In genomic region chr5:41264019-41264418, GRCh38 we compare ENCODE assay signal across 30 cellular contexts. TPM values are rescaled to one million over a fixed set of nuclear protein-coding genes. Genes with fewer than 3 reads are reported as not detected.
DNase-seq lines count a peak whose midpoint lies in the region; ATAC-seq and TF ChIP-seq lines count a peak whose summit lies in the region.
"Had no signal": no experiment of that assay in that cellular context is flagged by ENCODE, and none has a peak within 500 bp of the region (broad histone marks: within the 10 kb centered on the region; RNA-seq: fewer than 3 reads in every experiment).

No MANE protein-coding gene starts in this region.

- no peak for TF ChIP-seq POLR2A in uterus (IDR thresholded peaks at IDR 0.05)

- no peak overlapping the region for H3K4me3 Mint-ChIP-seq in mesothelial cell of epicardium
- H3K4me3 Mint-ChIP-seq: activated T-cell treated with anti-CD3 and anti-CD28 coated beads, Interleukin-2, amount 50 U/mL, for 4 hours; B cell; dendritic cell treated with granulocyte-macrophage colony-stimulating factor and Interleukin-4, amounts not matched to agents 40 ng/mL and 50 ng/mL, for 4 days; neural progenitor cell; stimulated activated naive B cell treated with anti-CD40 and anti-IgM and Interleukin-4, amounts not matched to agents 10 μg/mL and 1 μg/mL and 100 μg/mL, for 72 hours had no signal

- no peaks in the 10 kb centered on the region for H3K9me3 ChIP-seq in uterus
- H3K9me3 ChIP-seq: adrenal gland, MG63, prostate gland, thoracic aorta had no signal

- peak overlapping the region; percentile 57 for H3K27ac Mint-ChIP-seq in mesothelial cell of epicardium
- H3K27ac Mint-ChIP-seq: B cell; dendritic cell treated with granulocyte-macrophage colony-stimulating factor and Interleukin-4, amounts not matched to agents 40 ng/mL and 50 ng/mL, for 4 days; neural progenitor cell; stimulated activated naive B cell treated with anti-CD40 and anti-IgM and Interleukin-4, amounts not matched to agents 10 μg/mL and 1 μg/mL and 100 μg/mL, for 72 hours had no signal

- no peaks in the 10 kb centered on the region for H3K27me3 ChIP-seq in uterus
- H3K27me3 ChIP-seq: adrenal gland, MG63, neural progenitor cell had no signal

- no peaks in the 10 kb centered on the region for H3K36me3 Mint-ChIP-seq in mesothelial cell of epicardium
- H3K36me3 Mint-ChIP-seq: neural progenitor cell; stimulated activated naive B cell treated with anti-CD40 and anti-IgM and Interleukin-4, amounts not matched to agents 10 μg/mL and 1 μg/mL and 100 μg/mL, for 72 hours had no signal

- no peak overlapping the region for H3K4me3 ChIP-seq in uterus
- H3K4me3 ChIP-seq: adrenal gland, MG63, neural progenitor cell, prostate gland, thoracic aorta had no signal

- peaks cover 2% of the 10 kb centered on the region for H3K27me3 Mint-ChIP-seq in mesothelial cell of epicardium (ENCODE audit: low read depth)
- H3K27me3 Mint-ChIP-seq: dendritic cell treated with granulocyte-macrophage colony-stimulating factor and Interleukin-4, amounts not matched to agents 40 ng/mL and 50 ng/mL, for 4 days; stimulated activated naive B cell treated with anti-CD40 and anti-IgM and Interleukin-4, amounts not matched to agents 10 μg/mL and 1 μg/mL and 100 μg/mL, for 72 hours had no signal

- H3K27ac ChIP-seq in uterus: peak overlapping the region; percentile 54 to 56
- H3K27ac ChIP-seq: 22Rv1, neural progenitor cell, thoracic aorta had no signal

- DNase-seq in NCI-H1694 (lab: John Stamatoyannopoulos, UW) (peak; percentile 9), NCI-H1694 treated with DMSO at 0.1 percent for 48 hours (lab: John Stamatoyannopoulos, UW) (no peak), left cardiac atrium (peak; percentile 36), mesothelial cell of epicardium (ENCODE audit: low spot score in 2 of 2, unreplicated experiment in 2 of 2) (no peak), uterus (peak; percentile 36 to 37), ecto neural progenitor cell (ENCODE audit: low spot score) (no peak), Ammon's horn (ENCODE audit: low spot score) (no peak)
- no peak for DNase-seq in stimulated activated naive CD4-positive, alpha-beta T cell (lab: John Stamatoyannopoulos, UW)
- DNase-seq: activated CD4-positive, alpha-beta T cell treated with anti-CD3 and anti-CD28 coated beads for 1 hour; activated naive CD4-positive, alpha-beta T cell; activated T-cell treated with anti-CD3 and anti-CD28 coated beads, Interleukin-2, amount 50 U/mL, for 4 hours; COR-L47; foreskin fibroblast; MG63; NCI-H1436; NCI-H524; RPMI8226; stimulated activated CD4-positive, alpha-beta T cell treated with anti-CD3 and anti-CD28 coated beads, Interleukin-2, amount 100 ng/mL, for 24 hours; stimulated activated naive B cell treated with anti-CD40 and anti-IgM and Interleukin-4, amounts not matched to agents 10 μg/mL and 1 μg/mL and 100 μg/mL, for 72 hours had no signal

- H3K9me3 Mint-ChIP-seq in mesothelial cell of epicardium: no peaks in the 10 kb centered on the region
- H3K9me3 Mint-ChIP-seq: activated T-cell treated with anti-CD3 and anti-CD28 coated beads, Interleukin-2, amount 50 U/mL, for 4 hours; dendritic cell treated with granulocyte-macrophage colony-stimulating factor and Interleukin-4, amounts not matched to agents 40 ng/mL and 50 ng/mL, for 4 days; neural progenitor cell; stimulated activated naive B cell treated with anti-CD40 and anti-IgM and Interleukin-4, amounts not matched to agents 10 μg/mL and 1 μg/mL and 100 μg/mL, for 72 hours had no signal

- peaks cover 10% of the 10 kb centered on the region for H3K4me1 Mint-ChIP-seq in mesothelial cell of epicardium
- H3K4me1 Mint-ChIP-seq: B cell; neural progenitor cell; stimulated activated naive B cell treated with anti-CD40 and anti-IgM and Interleukin-4, amounts not matched to agents 10 μg/mL and 1 μg/mL and 100 μg/mL, for 72 hours had no signal

- intact Hi-C loops in left cardiac atrium (cut with DNase I) (no loop called here), uterus (cut with DNase I; ENCODE audit: low total_unique reads) (no loop called here)

- peak; percentile 63 to 84 for ATAC-seq in left cardiac atrium
- ATAC-seq: activated T-cell treated with anti-CD3 and anti-CD28 coated beads, Interleukin-2, amount 50 U/mL, for 4 hours; stimulated activated naive B cell treated with anti-CD40 and anti-IgM and Interleukin-4, amounts not matched to agents 10 μg/mL and 1 μg/mL and 100 μg/mL, for 72 hours had no signal

- H3K4me1 ChIP-seq in uterus: no peaks in the 10 kb centered on the region
- H3K4me1 ChIP-seq: neural progenitor cell, prostate gland had no signal

- H3K36me3 ChIP-seq in uterus: no peaks in the 10 kb centered on the region
- H3K36me3 ChIP-seq: adrenal gland, MG63, neural progenitor cell, prostate gland, thoracic aorta had no signal

- TF ChIP-seq CTCF in mesothelial cell of epicardium (IDR thresholded peaks at IDR 0.05; ENCODE audit: unreplicated experiment): no peak
- TF ChIP-seq CTCF in uterus (IDR thresholded peaks at IDR 0.05): no peak

RNA-seq across cellular contexts. Expression of gene C6, which starts 50.7 kb away (rescaled TPM):
- total RNA-seq in left cardiac atrium (100 to 1,000 TPM in 1 of 2 donors, 10 to 100 TPM in 1; 84.1 to 175 TPM), mesothelial cell of epicardium (0.20 to 0.42 TPM in 2 of 3 replicates, not detected in the other), uterus (1 to 10 TPM in 3 of 4 donors, not detected in 1; 2.0 to 3.5 (median 3.5) TPM)
- total RNA-seq: activated CD8-positive, alpha-beta memory T cell treated with anti-CD3 and anti-CD28 coated beads for 36 hours; B cell; bronchial epithelial cell; kidney epithelial cell; skeletal muscle tissue had no signal

Comparison
In these comparisons a context has a peak if more than half of its experiments do, and no peak if none do; other contexts are left out.
1. DNase-seq: peak in NCI-H1694 (single experiment), left cardiac atrium (single experiment) and uterus (2 of 2); none in NCI-H1694 treated with DMSO at 0.1 percent for 48 hours (single experiment), mesothelial cell of epicardium (0 of 2), stimulated activated naive CD4-positive, alpha-beta T cell (0 of 6), ecto neural progenitor cell (single experiment) and Ammon's horn (single experiment).
2. RNA of gene C6, which starts 50.7 kb away (total RNA-seq): 84.1 to 175 TPM in left cardiac atrium; 2.0 to 3.5 TPM in uterus and 0.20 to 0.42 TPM in mesothelial cell of epicardium; every median in the first group is over 10 times any median in the second.